In the genomic region with DNA sequence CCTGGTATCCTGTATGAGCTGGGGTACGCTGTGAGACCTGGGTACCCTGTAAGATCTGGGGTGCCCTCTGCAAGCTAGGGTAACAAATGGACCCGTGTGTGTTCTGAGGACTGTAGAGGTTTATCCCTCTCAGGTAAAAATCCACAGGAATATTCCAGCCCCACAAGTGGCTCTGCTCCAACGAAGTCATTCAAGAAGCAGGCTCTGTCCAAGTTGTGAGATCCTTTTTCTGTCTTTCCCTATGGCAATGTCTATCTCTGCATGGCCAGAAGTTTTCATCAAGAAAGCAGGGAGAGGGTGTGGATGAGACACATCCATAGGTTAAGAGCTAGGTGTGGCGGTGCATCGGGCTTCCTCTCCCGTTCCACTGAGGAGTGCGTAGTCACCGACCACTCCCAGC, we compare ENCODE assay signal across 17 cellular contexts. TPM values are rescaled to one million over a fixed set of nuclear protein-coding genes. Genes with fewer than 3 reads are reported as not detected.
DNase-seq lines count a peak whose midpoint lies in the region; ATAC-seq and TF ChIP-seq lines count a peak whose summit lies in the region.
"Had no signal": no experiment of that assay in that cellular context is flagged by ENCODE, and none has a peak within 500 bp of the region (broad histone marks: within the 10 kb centered on the region; RNA-seq: fewer than 3 reads in every experiment).

No MANE protein-coding gene starts in this region.

- TF ChIP-seq POLR2A in esophagus muscularis mucosa (IDR thresholded peaks at IDR 0.05; ENCODE audit: low read depth), result no peak

- no peak for TF ChIP-seq EP300 in esophagus muscularis mucosa (IDR thresholded peaks at IDR 0.05)

- H3K27ac ChIP-seq in coronary artery, result no peak overlapping the region
- H3K27ac ChIP-seq in esophagus muscularis mucosa (replicated peaks in 1 of 4), result no peak overlapping the region
- H3K27ac ChIP-seq: BLaER1 had no signal

- no peak for ATAC-seq in GM18520 (IDR thresholded peaks at IDR 0.05; ENCODE audit: unreplicated experiment)

- intact Hi-C loops in esophagus muscularis mucosa (cut with DNase I), result loop anchor here (10.0 kb wide), 1 partner anchor 511 kb away; no protein-coding TSS in a partner anchor

- H3K9me3 ChIP-seq in esophagus muscularis mucosa, result no peaks in the 10 kb centered on the region
- H3K9me3 ChIP-seq: BE2C had no signal

- H3K36me3 ChIP-seq in esophagus muscularis mucosa, result no peaks in the 10 kb centered on the region
- H3K36me3 ChIP-seq: BE2C, BLaER1 had no signal

- peaks cover 18 to 40% (median 35%) of the 10 kb centered on the region in 4 donors for H3K4me1 ChIP-seq in esophagus muscularis mucosa
- H3K4me1 ChIP-seq: BE2C had no signal

- no peak overlapping the region for H3K4me3 ChIP-seq in coronary artery
- H3K4me3 ChIP-seq in esophagus muscularis mucosa, result no peak overlapping the region
- H3K4me3 ChIP-seq: BLaER1 had no signal

- TF ChIP-seq CTCF in coronary artery (IDR thresholded peaks at IDR 0.05), result no peak
- TF ChIP-seq CTCF in esophagus muscularis mucosa (IDR thresholded peaks at IDR 0.05), result no peak

- no peaks in the 10 kb centered on the region for H3K27me3 ChIP-seq in esophagus muscularis mucosa
- H3K27me3 ChIP-seq: BE2C, BLaER1 had no signal

- 99% methylated on average over 8 of the region's 8 CpGs for WGBS in esophagus muscularis mucosa

- DNase-seq in D341Med (ENCODE audit: low spot score), result peak; percentile 5
- DNase-seq in coronary artery (ENCODE audit: low spot score), result peak; percentile 57
- DNase-seq in esophagus muscularis mucosa (ENCODE audit: extremely low spot score), result peak; percentile 64
- no peak for DNase-seq in putamen (ENCODE audit: low spot score)
- DNase-seq in RPMI8226, result no peak
- DNase-seq: 8988T; ACHN; BE2C; C1 segment of cervical spinal cord; CD4-positive, alpha-beta memory T cell; CD4-positive, CD25-positive, alpha-beta regulatory T cell; CD8-positive, alpha-beta memory T cell; COR-L47; DMS79 treated with DMSO at 0.1 percent for 48 hours; GF-D8 had no signal

RNA-seq across cellular contexts. Expression of a gene that starts 43.0 kb away (rescaled TPM):
- total RNA-seq in esophagus muscularis mucosa, result 10 to 100 TPM in 3 of 4 donors, 1 to 10 TPM in 1; 9.6 to 27.5 (median 20.1) TPM

RNA-seq across cellular contexts. Expression of a gene that starts 44.7 kb away (rescaled TPM):
- total RNA-seq in esophagus muscularis mucosa, result 10 to 100 TPM; 17.9 to 41.7 (median 32.2) TPM

Comparison
In these comparisons a context has a peak if more than half of its experiments do, and no peak if none do; other contexts are left out.
1. DNase-seq: peak in D341Med (single experiment), coronary artery (single experiment) and esophagus muscularis mucosa (single experiment); none in putamen (single experiment) and RPMI8226 (single experiment).